Comparison of ENCODE assay signal across 22 cellular contexts in genomic region chr9:113495555-113495954, GRCh38. TPM values are rescaled to one million over a fixed set of nuclear protein-coding genes. Genes with fewer than 3 reads are reported as not detected.
DNase-seq lines count a peak whose midpoint lies in the region; ATAC-seq, FAIRE-seq and TF ChIP-seq lines count a peak whose summit lies in the region.
"Had no signal": no experiment of that assay in that cellular context is flagged by ENCODE, and none has a peak within 500 bp of the region (broad histone marks: within the 10 kb centered on the region; RNA-seq: fewer than 3 reads in every experiment).

No MANE protein-coding gene starts in this region.

- no peak for TF ChIP-seq CTCF in A549 (IDR thresholded peaks at IDR 0.05)
- no peak for TF ChIP-seq CTCF in ascending aorta (IDR thresholded peaks at IDR 0.05)
- TF ChIP-seq CTCF in neural progenitor cell (IDR thresholded peaks at IDR 0.05) = no peak

- H3K4me3 ChIP-seq in A549 (no peak overlapping the region), ascending aorta (no peak overlapping the region), neural progenitor cell (no peak overlapping the region)
- H3K4me3 ChIP-seq in BLaER1 treated with 17β-estradiol and CSF1 and Interleukin-3, amounts not matched to agents 10 nM and 100 nM = no peak overlapping the region
- H3K4me3 ChIP-seq: GM23338, HAP-1 had no signal

- DNase-seq in A549 (ENCODE audit: low read depth in 1 of 2, low spot score in 1 of 2) = no peak
- DNase-seq in ascending aorta (ENCODE audit: low spot score in 2 of 2) = no peak
- DNase-seq in neural progenitor cell (ENCODE audit: low spot score) = no peak
- no peak for DNase-seq in stimulated activated naive CD4-positive, alpha-beta T cell treated with Interleukin-2 at 50 U/mL for 16 hours (lab: John Stamatoyannopoulos, UW)
- DNase-seq: 8988T; CD4-positive, alpha-beta T cell; CD8-positive, alpha-beta memory T cell; DMS 273 treated with DMSO at 0.1 percent for 48 hours; DMS53; DMS79 treated with DMSO at 0.1 percent for 48 hours; GF-D8; HFFc6 had no signal

- H3K9me3 ChIP-seq in A549 (no peaks in the 10 kb centered on the region), ascending aorta (no peaks in the 10 kb centered on the region), neural progenitor cell (ENCODE audit: low read depth) (no peaks in the 10 kb centered on the region)
- no peaks in the 10 kb centered on the region for H3K9me3 ChIP-seq in BLaER1 treated with 17β-estradiol and CSF1 and Interleukin-3, amounts not matched to agents 10 nM and 100 nM (replicated peaks in 1 of 11)
- H3K9me3 ChIP-seq: HAP-1 had no signal

- no peak for TF ChIP-seq RAD21 in A549 (conservative IDR thresholded peaks at IDR 0.05 in 1 of 2, IDR thresholded peaks at IDR 0.05 in 1 of 2)

- CTCF ChIA-PET in A549 (lab: Yijun Ruan, JAX) = interaction anchor here (0.6 to 2.5 kb wide), 9 partner anchors 12 to 163 kb away, joined by 3 to 10 read pairs (median 3); no protein-coding TSS in a partner anchor

- no peak overlapping the region for H3K4me3 Mint-ChIP-seq in neural progenitor cell
- H3K4me3 Mint-ChIP-seq: CD14-positive monocyte; CD4-positive, alpha-beta T cell; CD8-positive, alpha-beta memory T cell; GM23338; HFFc6 had no signal

- H4K20me1 ChIP-seq in BLaER1 treated with 17β-estradiol and CSF1 and Interleukin-3, amounts not matched to agents 10 nM and 100 nM = no peaks in the 10 kb centered on the region
- no peaks in the 10 kb centered on the region for H4K20me1 ChIP-seq in neural progenitor cell (ENCODE audit: low read depth)

- TF ChIP-seq EP300 in A549 (IDR thresholded peaks at IDR 0.05) = no peak

- peaks cover 22% of the 10 kb centered on the region for H3K4me1 Mint-ChIP-seq in neural progenitor cell

- no peaks in the 10 kb centered on the region for H3K9me3 Mint-ChIP-seq in neural progenitor cell
- H3K9me3 Mint-ChIP-seq: CD14-positive monocyte; CD4-positive, alpha-beta T cell; CD8-positive, alpha-beta memory T cell; GM23338; HFFc6 had no signal

- POLR2A ChIA-PET in A549 (lab: Yijun Ruan, JAX) = no interaction called here

- H3K4me1 ChIP-seq in A549 = no peaks in the 10 kb centered on the region
- H3K4me1 ChIP-seq in BLaER1 treated with 17β-estradiol and CSF1 and Interleukin-3, amounts not matched to agents 10 nM and 100 nM = peaks cover 11 to 27% (median 14%) of the 10 kb centered on the region in 10 experiments
- peaks cover 11 to 29% of the 10 kb centered on the region in 2 donors for H3K4me1 ChIP-seq in ascending aorta
- H3K4me1 ChIP-seq in neural progenitor cell = peaks cover 8% of the 10 kb centered on the region
- H3K4me1 ChIP-seq: HAP-1 had no signal

- no peak overlapping the region for H3K9ac ChIP-seq in BLaER1 treated with 17β-estradiol and CSF1 and Interleukin-3, amounts not matched to agents 10 nM and 100 nM
- no peak overlapping the region for H3K9ac ChIP-seq in neural progenitor cell

- H3K79me2 ChIP-seq in neural progenitor cell (ENCODE audit: low read depth) = no peaks in the 10 kb centered on the region

- ATAC-seq in A549 = no peak
- ATAC-seq in HG03460 (IDR thresholded peaks at IDR 0.05; ENCODE audit: unreplicated experiment) = no peak
- no peak for ATAC-seq in HG02623 (IDR thresholded peaks at IDR 0.05; ENCODE audit: unreplicated experiment)
- no peak for ATAC-seq in HG02852 (IDR thresholded peaks at IDR 0.05; ENCODE audit: unreplicated experiment)
- ATAC-seq: GM23338 had no signal

- no peak for FAIRE-seq in A549 (lab: Jason Lieb, UNC)
- FAIRE-seq: D721Med, GM18507, H54 had no signal

- no peak for TF ChIP-seq POLR2A in A549 (IDR thresholded peaks at IDR 0.05; ENCODE audit: low read length)

- H3K36me3 Mint-ChIP-seq in neural progenitor cell = peaks cover 4% of the 10 kb centered on the region
- H3K36me3 Mint-ChIP-seq: CD14-positive monocyte; CD8-positive, alpha-beta memory T cell had no signal

- WGBS in A549 (ENCODE audit: missing lambda C conversion rate) = 82% methylated on average over 3 of the region's 3 CpGs

- intact Hi-C loops in ascending aorta (cut with DNase I) = no loop called here

- peak overlapping the region; percentile 42 for H3K27ac Mint-ChIP-seq in neural progenitor cell
- H3K27ac Mint-ChIP-seq: CD4-positive, alpha-beta T cell; GM23338; HFFc6 had no signal

- H3K27ac ChIP-seq in A549 (no peak overlapping the region), ascending aorta (peak overlapping the region; percentile 42 to 92), neural progenitor cell (no peak overlapping the region)
- H3K27ac ChIP-seq in BLaER1 treated with 17β-estradiol and CSF1 and Interleukin-3, amounts not matched to agents 10 nM and 100 nM = no peak overlapping the region

- no peak overlapping the region for H2AFZ ChIP-seq in neural progenitor cell (replicated peaks)
- H2AFZ ChIP-seq: GM23338 had no signal

- H3F3A ChIP-seq in neural progenitor cell (ENCODE audit: low read depth) = peaks cover 13% of the 10 kb centered on the region

- H3K27me3 Mint-ChIP-seq in neural progenitor cell (ENCODE audit: insufficient read depth, low read depth) = peaks cover 7% of the 10 kb centered on the region
- H3K27me3 Mint-ChIP-seq: CD4-positive, alpha-beta T cell had no signal

- no peaks in the 10 kb centered on the region for H3K36me3 ChIP-seq in BLaER1 treated with 17β-estradiol and CSF1 and Interleukin-3, amounts not matched to agents 10 nM and 100 nM
- H3K36me3 ChIP-seq in ascending aorta = peaks cover 9 to 19% of the 10 kb centered on the region in 2 donors
- H3K36me3 ChIP-seq in neural progenitor cell = no peaks in the 10 kb centered on the region
- H3K36me3 ChIP-seq: HAP-1 had no signal

- H3K27me3 ChIP-seq in BLaER1 treated with 17β-estradiol and CSF1 and Interleukin-3, amounts not matched to agents 10 nM and 100 nM = no peaks in the 10 kb centered on the region
- H3K27me3 ChIP-seq in ascending aorta = no peaks in the 10 kb centered on the region
- no peaks in the 10 kb centered on the region for H3K27me3 ChIP-seq in neural progenitor cell

- H3K4me2 ChIP-seq in A549 (no peak overlapping the region), neural progenitor cell (no peak overlapping the region)
- peak overlapping the region in 8 of 11 experiments; percentile 29 to 71 (median 52); a peak in 15 of 22 replicates for H3K4me2 ChIP-seq in BLaER1 treated with 17β-estradiol and CSF1 and Interleukin-3, amounts not matched to agents 10 nM and 100 nM
- H3K4me2 ChIP-seq: GM23338 had no signal

TF ChIP-seq in A549, 52 proteins besides CTCF, POLR2A, EP300 and RAD21:
- peak; percentile 67 for TF ChIP-seq MAFK (IDR thresholded peaks at IDR 0.05; ENCODE audit: partially characterized antibody)
- no peak for TF ChIP-seq JUNB (IDR thresholded peaks at IDR 0.05)
- TF ChIP-seq HDAC2 (IDR thresholded peaks at IDR 0.05) = no peak
- TF ChIP-seq, protein P1, sequence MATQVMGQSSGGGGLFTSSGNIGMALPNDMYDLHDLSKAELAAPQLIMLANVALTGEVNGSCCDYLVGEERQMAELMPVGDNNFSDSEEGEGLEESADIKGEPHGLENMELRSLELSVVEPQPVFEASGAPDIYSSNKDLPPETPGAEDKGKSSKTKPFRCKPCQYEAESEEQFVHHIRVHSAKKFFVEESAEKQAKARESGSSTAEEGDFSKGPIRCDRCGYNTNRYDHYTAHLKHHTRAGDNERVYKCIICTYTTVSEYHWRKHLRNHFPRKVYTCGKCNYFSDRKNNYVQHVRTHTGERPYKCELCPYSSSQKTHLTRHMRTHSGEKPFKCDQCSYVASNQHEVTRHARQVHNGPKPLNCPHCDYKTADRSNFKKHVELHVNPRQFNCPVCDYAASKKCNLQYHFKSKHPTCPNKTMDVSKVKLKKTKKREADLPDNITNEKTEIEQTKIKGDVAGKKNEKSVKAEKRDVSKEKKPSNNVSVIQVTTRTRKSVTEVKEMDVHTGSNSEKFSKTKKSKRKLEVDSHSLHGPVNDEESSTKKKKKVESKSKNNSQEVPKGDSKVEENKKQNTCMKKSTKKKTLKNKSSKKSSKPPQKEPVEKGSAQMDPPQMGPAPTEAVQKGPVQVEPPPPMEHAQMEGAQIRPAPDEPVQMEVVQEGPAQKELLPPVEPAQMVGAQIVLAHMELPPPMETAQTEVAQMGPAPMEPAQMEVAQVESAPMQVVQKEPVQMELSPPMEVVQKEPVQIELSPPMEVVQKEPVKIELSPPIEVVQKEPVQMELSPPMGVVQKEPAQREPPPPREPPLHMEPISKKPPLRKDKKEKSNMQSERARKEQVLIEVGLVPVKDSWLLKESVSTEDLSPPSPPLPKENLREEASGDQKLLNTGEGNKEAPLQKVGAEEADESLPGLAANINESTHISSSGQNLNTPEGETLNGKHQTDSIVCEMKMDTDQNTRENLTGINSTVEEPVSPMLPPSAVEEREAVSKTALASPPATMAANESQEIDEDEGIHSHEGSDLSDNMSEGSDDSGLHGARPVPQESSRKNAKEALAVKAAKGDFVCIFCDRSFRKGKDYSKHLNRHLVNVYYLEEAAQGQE (IDR thresholded peaks at IDR 0.05) = no peak

RNA-seq across cellular contexts. Expression of gene RGS3, which starts 32.0 kb away (rescaled TPM):
- polyA plus RNA-seq in A549 (2011; rRNA removed) (19.6 and 21.5 TPM in 2 replicates), A549 (2017; fragmentation: RNase III; extraction: RNeasy Plus Mini Kit Qiagen cat#74134 plus additional on column Dnase treatment) (17.1 to 22.9 TPM (median 20.8 TPM) in 3 replicates)
- polyA plus RNA-seq in A549 (2012; cell fraction: cytosol; rRNA removed) = 26.3 and 27.7 TPM in 2 replicates
- polyA plus RNA-seq in A549 (2012; cell fraction: nucleus; rRNA removed) = 51.2 and 52.4 TPM in 2 replicates
- 29.2 and 29.6 TPM in 2 replicates for polyA minus RNA-seq in A549 (2011; rRNA and poly(A)+ RNA removed)
- total RNA-seq in ascending aorta (125 TPM), neural progenitor cell (ENCODE audit: low replicate concordance) (30.3 and 39.9 TPM in 2 replicates)

Comparison
In these comparisons a context has a peak if more than half of its experiments do, and no peak if none do; other contexts are left out.
1. H3K27ac ChIP-seq: peak in ascending aorta (2 of 2); none in A549 (0 of 2), BLaER1 treated with 17β-estradiol and CSF1 and Interleukin-3, amounts not matched to agents 10 nM and 100 nM (0 of 11) and neural progenitor cell (single experiment).
2. H3K4me2 ChIP-seq: peak in BLaER1 treated with 17β-estradiol and CSF1 and Interleukin-3, amounts not matched to agents 10 nM and 100 nM (8 of 11); none in A549 (single experiment) and neural progenitor cell (single experiment).